ENCODE assay signal across 24 cellular contexts in genomic region chr20:61879694-61880093, GRCh38.
DNase-seq lines count a peak whose midpoint lies in the region; ATAC-seq, FAIRE-seq and TF ChIP-seq lines count a peak whose summit lies in the region.
"Had no signal": no experiment of that assay in that cellular context is flagged by ENCODE, and none has a peak within 500 bp of the region (broad histone marks: within the 10 kb centered on the region; RNA-seq: fewer than 3 reads in every experiment).

No MANE protein-coding gene starts in this region.

- no peak overlapping the region for H3K4me2 ChIP-seq in K562 (ENCODE audit: insufficient read depth, low read length)
- H3K4me2 ChIP-seq: A549, GM23338 had no signal

- H4K20me1 ChIP-seq in K562 (replicated peaks; ENCODE audit: control insufficient read depth, insufficient read depth, low read length): peaks cover 14% of the 10 kb centered on the region

- FAIRE-seq in HTR-8/SVneo (lab: Jason Lieb, UNC) (peak; percentile 48), K562 (lab: Jason Lieb, UNC) (no peak), urothelium cell line (lab: Jason Lieb, UNC) (peak; percentile 20)
- FAIRE-seq: A549, G401.6, GM12892, GM19239, H54 had no signal

- H2AFZ ChIP-seq in K562 (ENCODE audit: low read depth, low read length): no peak overlapping the region
- H2AFZ ChIP-seq: GM23338 had no signal

- 5% methylated on average over 19 of the region's 19 CpGs for WGBS in K562 (ENCODE audit: insufficient coverage, low coverage, missing lambda C conversion rate)

- in situ Hi-C loops in K562 (cut with MboI): loop anchor here (25.0 kb wide), 1 partner anchor 1667 kb away; no protein-coding TSS in a partner anchor

- TF ChIP-seq EP300 in K562 (IDR thresholded peaks at IDR 0.05; ENCODE audit: low read length): no peak

- no peaks in the 10 kb centered on the region for H3K36me3 ChIP-seq in K562 (ENCODE audit: control insufficient read depth, insufficient read depth, low read length)
- H3K36me3 ChIP-seq: BE2C; BLaER1 treated with 17β-estradiol and CSF1 and Interleukin-3, amounts not matched to agents 10 nM and 100 nM; HAP-1 had no signal

- no peaks in the 10 kb centered on the region for H3K9me3 ChIP-seq in K562 (replicated peaks; ENCODE audit: control insufficient read depth, insufficient read depth, low read depth, low read length)
- H3K9me3 ChIP-seq: A549; BE2C; BLaER1 treated with 17β-estradiol and CSF1 and Interleukin-3, amounts not matched to agents 10 nM and 100 nM; HAP-1 had no signal

- H3K9me1 ChIP-seq in K562 (ENCODE audit: control insufficient read depth, insufficient read depth, low read length): no peaks in the 10 kb centered on the region

- DNase-seq in Right ventricle myocardium inferior (ENCODE audit: missing footprints): peak; percentile 45
- DNase-seq in cardiac septum (ENCODE audit: low spot score): no peak
- no peak for DNase-seq in HTR-8/SVneo (ENCODE audit: insufficient read length, low spot score)
- DNase-seq in K562 (ENCODE audit: extremely low read depth in 1 of 4, low spot score in 3 of 4): no peak
- no peak for DNase-seq in urothelium cell line (ENCODE audit: low spot score)
- DNase-seq in NAMALWA (ENCODE audit: low spot score): no peak
- DNase-seq: 8988T; ACHN; AML-193; BE2C; Calu3; CD4-positive, alpha-beta T cell; CD8-positive, alpha-beta memory T cell; DND-41; HFFc6 had no signal

- no peak for TF ChIP-seq RAD21 in K562 (CRISPR knock-in tag; conservative IDR thresholded peaks at IDR 0.05 in 1 of 2, IDR thresholded peaks at IDR 0.05 in 1 of 2)

- H3K4me3 ChIP-seq in K562: no peak overlapping the region
- H3K4me3 ChIP-seq: A549; BLaER1 treated with 17β-estradiol and CSF1 and Interleukin-3, amounts not matched to agents 10 nM and 100 nM; GM23338; HAP-1 had no signal

- no peak overlapping the region for H3K27ac ChIP-seq in K562 (ENCODE audit: extremely low read depth, low read depth, low read length)
- H3K27ac ChIP-seq: A549; BLaER1 treated with 17β-estradiol and CSF1 and Interleukin-3, amounts not matched to agents 10 nM and 100 nM had no signal

- POLR2A ChIA-PET in K562 (lab: Yijun Ruan, JAX): no interaction called here

- TF ChIP-seq POLR2A in K562 (conservative IDR thresholded peaks at IDR 0.05): no peak

- no peak for TF ChIP-seq CTCF in K562 (IDR thresholded peaks at IDR 0.05 in 2 of 3, conservative IDR thresholded peaks at IDR 0.05 in 1 of 3; ENCODE audit: insufficient read depth in 2 of 3, low read depth in 1 of 3, low read length in 3 of 3)

- no TSS peak for BruUV-seq in K562 (replicated peaks; lab: Mats Ljungman, UMichigan)

- ATAC-seq in Right ventricle myocardium inferior (no peak), K562 (no peak), GM19328 (IDR thresholded peaks at IDR 0.05; ENCODE audit: unreplicated experiment) (no peak)
- ATAC-seq: A549, GM23338 had no signal

- H3K4me1 ChIP-seq in K562 (replicated peaks in 1 of 2; ENCODE audit: control insufficient read depth in 2 of 2, insufficient read depth in 2 of 2, low read length in 2 of 2): peaks cover 0 to 12% of the 10 kb centered on the region in 2 experiments; a peak in 2 of 5 replicates
- H3K4me1 ChIP-seq: A549, BE2C, HAP-1 had no signal

- CTCF ChIA-PET in K562 (lab: Yijun Ruan, JAX; ENCODE audit: low intra/inter-chr PET ratio): no interaction called here

- intact Hi-C loops in Right ventricle myocardium inferior (cut with DNase I) (no loop called here), cardiac septum (cut with DNase I) (loop anchor here (5.0 kb wide), 1 partner anchor 1822 kb away; no protein-coding TSS in a partner anchor), K562 (cut with micrococcal nuclease) (no loop called here)

- H3K27me3 ChIP-seq in K562 (ENCODE audit: control insufficient read depth in 2 of 2, insufficient read depth in 2 of 2, low read length in 2 of 2): peaks cover 49 to 94% of the 10 kb centered on the region in 2 experiments; a peak in 4 of 5 replicates

- H3K9ac ChIP-seq in K562 (ENCODE audit: insufficient read depth in 1 of 2, low read depth in 2 of 2, low read length in 2 of 2): no peak overlapping the region

- no peaks in the 10 kb centered on the region for H3K79me2 ChIP-seq in K562 (ENCODE audit: control insufficient read depth, insufficient read depth, low read length)

TF ChIP-seq in K562, 482 proteins besides CTCF, POLR2A, EP300 and RAD21:
- no peak for TF ChIP-seq ZNF217 (CRISPR knock-in tag; IDR thresholded peaks at IDR 0.05)
- 0 out of 2 replicates have a peak, but pooled peaks have one; percentile 14 for TF ChIP-seq BCOR (IDR thresholded peaks at IDR 0.05)
- TF ChIP-seq ETV1 (tag; conservative IDR thresholded peaks at IDR 0.05; ENCODE audit: low read depth): peak; percentile 89
- TF ChIP-seq SRF (CRISPR knock-in tag; IDR thresholded peaks at IDR 0.05): no peak
